In genomic region chr3:19272296-19272695, GRCh38 we compare ENCODE assay signal across 15 cellular contexts.
"Had no signal": no experiment of that assay in that cellular context is flagged by ENCODE, and none has a peak within 500 bp of the region (broad histone marks: within the 10 kb centered on the region; RNA-seq: fewer than 3 reads in every experiment).

No MANE protein-coding gene starts in this region.

- H3K4me1 Mint-ChIP-seq: activated CD4-positive, alpha-beta memory T cell treated with anti-CD3 and anti-CD28 coated beads, Interleukin-2, amount 10 ng/mL, durations not matched to agents 7 days and 5 days; activated naive CD8-positive, alpha-beta T cell treated with anti-CD3 and anti-CD28 coated beads for 36 hours had no signal

- H3K27ac Mint-ChIP-seq: activated CD4-positive, alpha-beta memory T cell treated with anti-CD3 and anti-CD28 coated beads, Interleukin-2, amount 10 ng/mL, durations not matched to agents 7 days and 5 days; activated naive CD8-positive, alpha-beta T cell treated with anti-CD3 and anti-CD28 coated beads for 36 hours; natural killer cell treated with Interleukin-12 subunit alpha and Interleukin-12 subunit beta and Interleukin-15 and Interleukin-18, amount 100 ng/mL, for 72 hours; progenitor cell of endocrine pancreas had no signal

- H3K36me3 ChIP-seq: breast epithelium, transverse colon had no signal

- H3K9me3 ChIP-seq: breast epithelium, transverse colon had no signal

- ATAC-seq: natural killer cell treated with Interleukin-12 subunit alpha and Interleukin-12 subunit beta and Interleukin-15 and Interleukin-18, amount 100 ng/mL, for 72 hours; right cardiac atrium had no signal

- H3K36me3 Mint-ChIP-seq: activated naive CD8-positive, alpha-beta T cell treated with anti-CD3 and anti-CD28 coated beads for 36 hours; natural killer cell treated with Interleukin-12 subunit alpha and Interleukin-12 subunit beta and Interleukin-15 and Interleukin-18, amount 100 ng/mL, for 72 hours had no signal

- H3K4me1 ChIP-seq: breast epithelium, transverse colon had no signal

- DNase-seq: activated CD4-positive, alpha-beta memory T cell treated with anti-CD3 and anti-CD28 coated beads, Interleukin-2, amount 10 ng/mL, durations not matched to agents 7 days and 5 days; activated CD4-positive, alpha-beta T cell treated with anti-CD3 and anti-CD28 coated beads for 1 hour; activated gamma-delta T cell treated with Interleukin-2 at 50 U/mL for 16 hours; activated naive CD8-positive, alpha-beta T cell treated with anti-CD3 and anti-CD28 coated beads for 36 hours; activated T-cell treated with anti-CD3 and anti-CD28 coated beads, Interleukin-2, amount 50 U/mL, for 48 hours; anterior cingulate cortex; hippocampal formation; occipital lobe; right cardiac atrium; small intestine; transverse colon had no signal

- H3K27ac ChIP-seq: breast epithelium, transverse colon had no signal

- H3K9me3 Mint-ChIP-seq: activated CD4-positive, alpha-beta memory T cell treated with anti-CD3 and anti-CD28 coated beads, Interleukin-2, amount 10 ng/mL, durations not matched to agents 7 days and 5 days; activated naive CD8-positive, alpha-beta T cell treated with anti-CD3 and anti-CD28 coated beads for 36 hours had no signal

- H3K27me3 ChIP-seq: breast epithelium, transverse colon had no signal

- H3K27me3 Mint-ChIP-seq: activated CD4-positive, alpha-beta memory T cell treated with anti-CD3 and anti-CD28 coated beads, Interleukin-2, amount 10 ng/mL, durations not matched to agents 7 days and 5 days; natural killer cell treated with Interleukin-12 subunit alpha and Interleukin-12 subunit beta and Interleukin-15 and Interleukin-18, amount 100 ng/mL, for 72 hours; progenitor cell of endocrine pancreas had no signal

- H3K4me3 Mint-ChIP-seq: activated CD4-positive, alpha-beta memory T cell treated with anti-CD3 and anti-CD28 coated beads, Interleukin-2, amount 10 ng/mL, durations not matched to agents 7 days and 5 days; activated naive CD8-positive, alpha-beta T cell treated with anti-CD3 and anti-CD28 coated beads for 36 hours; natural killer cell treated with Interleukin-12 subunit alpha and Interleukin-12 subunit beta and Interleukin-15 and Interleukin-18, amount 100 ng/mL, for 72 hours had no signal

- H3K4me3 ChIP-seq: breast epithelium, lung, transverse colon had no signal
